ENCODE assay signal across 8 cellular contexts in genomic region chr5:122311888-122312669, GRCh38. TPM values are rescaled to one million over a fixed set of nuclear protein-coding genes. Genes with fewer than 3 reads are reported as not detected.
A peak's percentile ranks its signal among the peaks of the same experiment; 100 is the strongest.
DNase-seq lines count a peak whose midpoint lies in the region; ATAC-seq, FAIRE-seq and TF ChIP-seq lines count a peak whose summit lies in the region.

Gene SNCAIP (plus strand): TSS chr5:122312237. CDS start chr5:122391135, 78,898 bp downstream.

- peaks cover 0 to 7% (median 0%) of the 10 kb centered on the region in 3 donors for H3K9me3 Mint-ChIP-seq in IgD-negative memory B cell

- peak within 1 kb of the TSS; percentile 30 for H3K4me2 ChIP-seq in GM12878 (ENCODE audit: control insufficient read depth, insufficient read depth)

- no peak for FAIRE-seq in GM12878 (lab: Jason Lieb, UNC)

- H3K27me3 Mint-ChIP-seq in IgD-negative memory B cell, result peaks cover 37% of the 10 kb centered on the region

- H3K36me3 ChIP-seq in GM12878 (ENCODE audit: control insufficient read depth in 2 of 2, insufficient read depth in 2 of 2, low read length in 1 of 2), result no peaks in the 10 kb centered on the region

- no peak for TF ChIP-seq RAD21 in GM12878 (IDR thresholded peaks at IDR 0.05; ENCODE audit: insufficient read depth, low read depth, low read length)

- no peak for TF ChIP-seq POLR2A in GM12878 (IDR thresholded peaks at IDR 0.05; ENCODE audit: low read depth, low read length)

- H3K27ac ChIP-seq in GM12878 (ENCODE audit: control insufficient read depth, insufficient read depth), result no peak within 1 kb of the TSS

- peaks cover 2 to 12% of the 10 kb centered on the region in 2 experiments for H3K27me3 ChIP-seq in GM12878 (replicated peaks in 1 of 2; ENCODE audit: control insufficient read depth in 2 of 2, insufficient read depth in 2 of 2, low read length in 1 of 2)

- H2AFZ ChIP-seq in GM12878 (ENCODE audit: control insufficient read depth, low read depth, low read length), result 0 out of 2 replicates have a peak within 1 kb of the TSS, but pooled peaks have one; percentile 18

- H3K4me3 ChIP-seq in GM12878 (no peak within 1 kb of the TSS; the same call in 1 of the 2 replicates), iPS-11a (ENCODE audit: low read depth, low read length) (peak within 1 kb of the TSS; percentile 57)

- CTCF ChIA-PET in GM12878 (lab: Yijun Ruan, JAX), result interaction anchor here (0.9 kb wide), 1 partner anchor 33 kb away, joined by 3 read pairs; no protein-coding TSS in a partner anchor

- intact Hi-C loops in GM12878 (cut with micrococcal nuclease; ENCODE audit: unreplicated experiment) (no loop called here), sciatic nerve (cut with DNase I) (no loop called here)

- SMC1A ChIA-PET in GM12878 (lab: Charles Lee; ENCODE audit: uncharacterized antibody, unreplicated experiment), result no interaction called here

- peak; percentile 67 for ATAC-seq in GM19035 (IDR thresholded peaks at IDR 0.05; ENCODE audit: unreplicated experiment)
- peak; percentile 56 for ATAC-seq in GM12878
- ATAC-seq in sciatic nerve, result peak; percentile 71
- no peak for ATAC-seq in GM21737 (IDR thresholded peaks at IDR 0.05; ENCODE audit: unreplicated experiment)

- no peaks in the 10 kb centered on the region for H3K9me3 ChIP-seq in GM12878 (replicated peaks; ENCODE audit: control insufficient read depth, insufficient read depth, low read length)

- no TSS peak for BruUV-seq in GM12878 (replicated peaks; lab: Mats Ljungman, UMichigan)

- DNase-seq in AG20443 (ENCODE audit: low spot score) (peak; percentile 71), GM12878 (ENCODE audit: low read depth, low spot score) (no peak), sciatic nerve (ENCODE audit: low spot score) (peak; percentile 62)
- DNase-seq in activated naive CD4-positive, alpha-beta T cell treated with Interleukin-2 at 50 U/mL for 16 hours, result no peak

- in situ Hi-C loops in GM12878 (cut with MboI), result no loop called here

- H3K79me2 ChIP-seq in GM12878 (ENCODE audit: control insufficient read depth, insufficient read depth, low read length), result no peaks in the 10 kb centered on the region

- H3K36me3 Mint-ChIP-seq in IgD-negative memory B cell, result no peaks in the 10 kb centered on the region

- TF ChIP-seq EP300 in GM12878 (IDR thresholded peaks at IDR 0.05; ENCODE audit: borderline replicate concordance in 1 of 2, control insufficient read depth in 1 of 2, low read depth in 2 of 2, low read length in 2 of 2), result no peak

- H3K27ac Mint-ChIP-seq in IgD-negative memory B cell, result no peak within 1 kb of the TSS

- peak within 1 kb of the TSS in 3 of 4 donors; percentile 51 to 91 (median 78) for H3K4me3 Mint-ChIP-seq in IgD-negative memory B cell

- POLR2A ChIA-PET in GM12878 (lab: Charles Lee), result interaction anchor here (0.7 kb wide), 1 partner anchor 15 kb away, joined by 3 read pairs; no protein-coding TSS in a partner anchor

- peaks cover 0 to 9% (median 1%) of the 10 kb centered on the region in 3 donors for H3K4me1 Mint-ChIP-seq in IgD-negative memory B cell

- H3K9ac ChIP-seq in GM12878 (ENCODE audit: control insufficient read depth, insufficient read depth, low read length), result no peak within 1 kb of the TSS

- H3K4me1 ChIP-seq in GM12878 (ENCODE audit: control insufficient read depth, insufficient read depth, low read length), result no peaks in the 10 kb centered on the region

- H4K20me1 ChIP-seq in GM12878 (ENCODE audit: control insufficient read depth, insufficient read depth), result no peaks in the 10 kb centered on the region

- no peak for TF ChIP-seq CTCF in GM12878 (IDR thresholded peaks at IDR 0.05 in 2 of 3, conservative IDR thresholded peaks at IDR 0.05 in 1 of 3; ENCODE audit: control insufficient read depth in 2 of 3, extremely low read depth in 1 of 3, insufficient read depth in 1 of 3, low read depth in 3 of 3, low read length in 3 of 3)

- WGBS in GM12878 (ENCODE audit: insufficient coverage, insufficient replicate concordance, low lambda C conversion rate, missing lambda C conversion rate), result 3% methylated on average over 53 of the region's 91 CpGs

- RAD21 ChIA-PET in GM12878 (lab: Charles Lee; ENCODE audit: unreplicated experiment), result no interaction called here

TF ChIP-seq in GM12878, 131 proteins besides CTCF, POLR2A, EP300 and RAD21:
- no peak for TF ChIP-seq SIX5 (IDR thresholded peaks at IDR 0.05; ENCODE audit: low read depth, low read length, severe bottlenecking)
- no peak for TF ChIP-seq MXI1 (IDR thresholded peaks at IDR 0.05; ENCODE audit: low read depth, low read length)
- TF ChIP-seq SUZ12 (IDR thresholded peaks at IDR 0.05; ENCODE audit: unreplicated experiment), result peak; percentile 61
- no peak for TF ChIP-seq MAX (IDR thresholded peaks at IDR 0.05; ENCODE audit: low read depth, low read length)
- no peak for TF ChIP-seq TARDBP (IDR thresholded peaks at IDR 0.05; ENCODE audit: borderline replicate concordance)
- TF ChIP-seq STAT1 (conservative IDR thresholded peaks at IDR 0.05), result no peak
TF ChIP-seq in GM12878: peak in this region for 1.

RNA-seq across cellular contexts. Expression of gene SNCAIP, which starts in this region (rescaled TPM):
- polyA plus RNA-seq in IgD-negative memory B cell (not detected), GM12878 (2011; rRNA removed) (0.12 and 0.16 TPM in 2 replicates), GM12878 (2014; fragmentation: Illumina TruSeq; extraction: Trizol) (0.06 and 0.16 TPM in 2 replicates), GM12878 (2014; fragmentation: Nextera tagmentation; extraction: Ambion mirVana) (under 1 TPM in 1 of 2 experiments, not detected in 1; 0.03 TPM), GM12878 (2014; rRNA removed) (0.14 and 0.27 TPM in 2 replicates), GM12878 (2016; fragmentation: Nextera tagmentation; extraction: Ambion mirVana) (under 1 TPM; 0.15 to 0.25 TPM)
- 2.2 and 2.6 TPM in 2 replicates for total RNA-seq in GM12878 (2013; cell fraction: nucleolus; rRNA removed)
- total RNA-seq in GM12878 (2014; rRNA removed) (0.05 and 0.62 TPM in 2 replicates), GM12878 (2014; rRNA removed; fragmentation: Illumina TruSeq; extraction: Trizol) (0.09 and 0.22 TPM in 2 replicates), GM12878 (2021) (0.27 and 0.31 TPM in 2 replicates), sciatic nerve (8.1 TPM)
- 0.52 TPM for polyA plus RNA-seq in GM12878 (2011; ENCODE audit: low read depth)
- polyA plus RNA-seq in GM12878 (2011; cell fraction: cytosol; rRNA removed), result 0.07 and 0.12 TPM in 2 replicates
- 0.45 and 0.48 TPM in 2 replicates for polyA plus RNA-seq in GM12878 (2011; cell fraction: nucleus; rRNA removed)
- 0.58 and 0.62 TPM in 2 replicates for polyA plus RNA-seq in GM12878 (2012)
- polyA minus RNA-seq in GM12878 (2011; rRNA and poly(A)+ RNA removed), result 0.15 TPM in 1 of 2 replicates, not detected in the other
- not detected in 2 replicates for polyA minus RNA-seq in GM12878 (2011; cell fraction: cytosol; rRNA and poly(A)+ RNA removed)
- 0.19 and 0.36 TPM in 2 replicates for polyA minus RNA-seq in GM12878 (2011; cell fraction: nucleus; rRNA and poly(A)+ RNA removed)

Comparison
In these comparisons a context has a peak if more than half of its experiments do, and no peak if none do; other contexts are left out.
1. DNase-seq: peak in AG20443 (single experiment) and sciatic nerve (single experiment); none in GM12878 (single experiment) and activated naive CD4-positive, alpha-beta T cell treated with Interleukin-2 at 50 U/mL for 16 hours (single experiment).